1 cellular context compared by ENCODE assay signal in the genomic region with DNA sequence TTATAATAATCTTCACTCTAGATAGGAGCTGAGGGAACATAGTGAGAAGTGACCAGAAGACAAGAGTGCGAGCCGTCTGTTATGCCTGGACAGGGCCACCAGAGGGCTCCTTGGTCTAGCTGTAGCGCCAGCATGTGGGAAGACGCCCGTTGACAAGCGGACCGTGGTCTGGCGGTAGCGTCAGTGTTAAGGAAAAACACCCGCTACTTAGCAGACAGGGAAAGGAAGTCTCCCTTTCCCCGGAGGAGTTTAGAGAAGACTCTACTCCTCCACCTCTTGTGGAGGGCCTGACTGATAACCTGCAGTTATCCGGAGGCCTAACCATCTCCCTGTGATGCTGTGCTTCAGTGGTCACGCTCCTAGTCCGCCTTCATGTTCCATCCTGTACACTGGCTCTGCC.
A peak's percentile ranks its signal among the peaks of the same experiment; 100 is the strongest.
TF ChIP-seq lines count a peak whose summit lies in the region.
"Not testable (repeated sequence)": the region's sequence is repeated elsewhere in the genome, so short reads cannot be mapped to it uniquely, and the experiment has no call there.

No MANE protein-coding gene starts in this region.

TF ChIP-seq in K562, 482 proteins besides CTCF, POLR2A, EP300 and RAD21 (continued from another document):
- TF ChIP-seq MYC (IDR thresholded peaks at IDR 0.05; ENCODE audit: low read depth, low read length): peak; percentile 44; the same call in 1 of the 2 replicates
- not testable (repeated sequence) for TF ChIP-seq MYC (CRISPR knock-in tag; IDR thresholded peaks at IDR 0.05; ENCODE audit: borderline replicate concordance, low read depth)
